19 cellular contexts compared by ENCODE assay signal in genomic region chr2:148613231-148614023, GRCh38. TPM values are rescaled to one million over a fixed set of nuclear protein-coding genes. Genes with fewer than 3 reads are reported as not detected.
DNase-seq lines count a peak whose midpoint lies in the region; ATAC-seq and TF ChIP-seq lines count a peak whose summit lies in the region.
"Had no signal": no experiment of that assay in that cellular context is flagged by ENCODE, and none has a peak within 500 bp of the region (broad histone marks: within the 10 kb centered on the region; RNA-seq: fewer than 3 reads in every experiment).

No MANE protein-coding gene starts in this region.

- no peaks in the 10 kb centered on the region for H3K27me3 ChIP-seq in SK-N-SH (ENCODE audit: insufficient read depth)
- H3K27me3 ChIP-seq in HUES64 (ENCODE audit: insufficient read depth, low read length), result no peaks in the 10 kb centered on the region
- H3K27me3 ChIP-seq: esophagus squamous epithelium, upper lobe of right lung had no signal

- H3K4me3 Mint-ChIP-seq in chondrocyte (ENCODE audit: unreplicated experiment) (no peak overlapping the region), osteocyte (ENCODE audit: unreplicated experiment) (no peak overlapping the region)
- no peak overlapping the region for H3K4me3 Mint-ChIP-seq in activated naive CD4-positive, alpha-beta T cell treated with anti-CD3 and anti-CD28 coated beads for 36 hours
- H3K4me3 Mint-ChIP-seq: immature natural killer cell, nephron had no signal

- H3F3A ChIP-seq in SK-N-SH (replicated peaks; ENCODE audit: insufficient read depth), result peaks cover 4% of the 10 kb centered on the region

- no peaks in the 10 kb centered on the region for H3K36me3 Mint-ChIP-seq in chondrocyte (ENCODE audit: low read depth)
- no peaks in the 10 kb centered on the region for H3K36me3 Mint-ChIP-seq in osteocyte (ENCODE audit: unreplicated experiment)
- H3K36me3 Mint-ChIP-seq in activated naive CD4-positive, alpha-beta T cell treated with anti-CD3 and anti-CD28 coated beads for 36 hours (ENCODE audit: low read depth), result no peaks in the 10 kb centered on the region
- H3K36me3 Mint-ChIP-seq: immature natural killer cell had no signal

- WGBS in SK-N-SH (ENCODE audit: low lambda C conversion rate), result 67% methylated on average over 7 of the region's 7 CpGs
- 93% methylated on average over 7 of the region's 7 CpGs for WGBS in HUES64

- H3K79me2 ChIP-seq in SK-N-SH (ENCODE audit: insufficient read depth), result no peaks in the 10 kb centered on the region

- H3K27me3 Mint-ChIP-seq in chondrocyte (ENCODE audit: low read depth), result no peaks in the 10 kb centered on the region
- no peaks in the 10 kb centered on the region for H3K27me3 Mint-ChIP-seq in osteocyte (ENCODE audit: unreplicated experiment)
- H3K27me3 Mint-ChIP-seq in activated naive CD4-positive, alpha-beta T cell treated with anti-CD3 and anti-CD28 coated beads for 36 hours (ENCODE audit: low read depth), result no peaks in the 10 kb centered on the region

- H3K9me3 ChIP-seq in SK-N-SH, result no peaks in the 10 kb centered on the region
- no peaks in the 10 kb centered on the region for H3K9me3 ChIP-seq in HUES64 (ENCODE audit: insufficient read depth, low read depth, low read length)
- H3K9me3 ChIP-seq: A549, esophagus squamous epithelium, upper lobe of right lung had no signal

- H3K36me3 ChIP-seq in SK-N-SH (replicated peaks in 1 of 2; ENCODE audit: control insufficient read depth in 1 of 2, insufficient read depth in 2 of 2, low read length in 1 of 2) (no peaks in the 10 kb centered on the region), HUES64 (ENCODE audit: insufficient read depth, low read length) (no peaks in the 10 kb centered on the region)
- H3K36me3 ChIP-seq: esophagus squamous epithelium, upper lobe of right lung had no signal

- intact Hi-C loops in activated naive CD4-positive, alpha-beta T cell treated with anti-CD3 and anti-CD28 coated beads for 36 hours (cut with micrococcal nuclease), result loop anchor here (1.0 kb wide), 4 partner anchors 10 to 89 kb away; no protein-coding TSS in a partner anchor

- H3K9me3 Mint-ChIP-seq in chondrocyte (ENCODE audit: low read depth) (no peaks in the 10 kb centered on the region), osteocyte (ENCODE audit: unreplicated experiment) (no peaks in the 10 kb centered on the region)
- no peaks in the 10 kb centered on the region for H3K9me3 Mint-ChIP-seq in activated naive CD4-positive, alpha-beta T cell treated with anti-CD3 and anti-CD28 coated beads for 36 hours
- H3K9me3 Mint-ChIP-seq: HFFc6, immature natural killer cell, nephron had no signal

- TF ChIP-seq RAD21 in SK-N-SH (IDR thresholded peaks at IDR 0.05; ENCODE audit: low read length), result no peak

- H2AFZ ChIP-seq in SK-N-SH (ENCODE audit: low read depth), result no peak overlapping the region

- H3K27ac ChIP-seq in SK-N-SH (ENCODE audit: low read depth in 2 of 2, low read length in 1 of 2) (no peak overlapping the region), HUES64 (ENCODE audit: low read depth, low read length) (peak overlapping the region; percentile 77; the same call in 1 of the 2 replicates)

- no peaks in the 10 kb centered on the region for H3K9me2 ChIP-seq in SK-N-SH

- POLR2A ChIA-PET in SK-N-SH (lab: Yijun Ruan, JAX), result no interaction called here

- H3K27ac Mint-ChIP-seq in chondrocyte (ENCODE audit: unreplicated experiment) (peak overlapping the region; percentile 92), osteocyte (ENCODE audit: unreplicated experiment) (peak overlapping the region; percentile 89)
- no peak overlapping the region for H3K27ac Mint-ChIP-seq in activated naive CD4-positive, alpha-beta T cell treated with anti-CD3 and anti-CD28 coated beads for 36 hours
- H3K27ac Mint-ChIP-seq: immature natural killer cell had no signal

- H3K4me2 ChIP-seq in SK-N-SH, result 0 out of 2 replicates have a peak overlapping the region, but pooled peaks have one; percentile 16

- H4K20me1 ChIP-seq in SK-N-SH (ENCODE audit: insufficient read depth), result no peaks in the 10 kb centered on the region

- CTCF ChIA-PET in SK-N-SH (lab: Yijun Ruan, JAX), result no interaction called here
- CTCF ChIA-PET in activated naive CD4-positive, alpha-beta T cell treated with anti-CD3 and anti-CD28 coated beads for 36 hours (lab: Charles Lee), result interaction anchor here (0.7 to 1.0 kb wide), 3 partner anchors 10 to 365 kb away, joined by 3 to 5 read pairs (median 3); no protein-coding TSS in a partner anchor

- DNase-seq in SK-N-SH (no peak), chondrocyte (ENCODE audit: low spot score) (no peak), osteocyte (ENCODE audit: extremely low spot score, unreplicated experiment) (no peak), Ammon's horn (ENCODE audit: low spot score) (no peak)
- DNase-seq in activated naive CD4-positive, alpha-beta T cell treated with anti-CD3 and anti-CD28 coated beads for 36 hours, result no peak
- no peak for DNase-seq in stimulated activated CD8-positive, alpha-beta memory T cell treated with anti-CD3 and anti-CD28 coated beads, Interleukin-4, amount 100 ng/mL, for 48 hours
- DNase-seq: activated CD4-positive, alpha-beta T cell treated with anti-CD3 and anti-CD28 coated beads for 4 hours; activated T-cell treated with anti-CD3 and anti-CD28 coated beads, Interleukin-2, amount 50 U/mL, for 1 hour; DMS79 treated with DMSO at 0.1 percent for 48 hours; esophagus squamous epithelium; HFFc6; immature natural killer cell; NCI-H1694 treated with DMSO at 0.1 percent for 48 hours; NCI-H446 treated with DMSO at 0.1 percent for 48 hours; upper lobe of right lung had no signal

- TF ChIP-seq CTCF in SK-N-SH (IDR thresholded peaks at IDR 0.05), result no peak
- TF ChIP-seq CTCF in chondrocyte (IDR thresholded peaks at IDR 0.05), result no peak
- no peak for TF ChIP-seq CTCF in osteocyte (IDR thresholded peaks at IDR 0.05)

- no peak for TF ChIP-seq EP300 in SK-N-SH (IDR thresholded peaks at IDR 0.05; ENCODE audit: borderline replicate concordance in 1 of 2, low read depth in 1 of 2, low read length in 1 of 2)

- H3K4me3 ChIP-seq in SK-N-SH (ENCODE audit: low read depth in 2 of 2, low read length in 1 of 2) (no peak overlapping the region), HUES64 (ENCODE audit: low read length) (no peak overlapping the region)
- H3K4me3 ChIP-seq: A549, esophagus squamous epithelium, upper lobe of right lung had no signal

- H3K9ac ChIP-seq in SK-N-SH (no peak overlapping the region), HUES64 (ENCODE audit: low read depth, low read length) (no peak overlapping the region)

- H3K4me1 Mint-ChIP-seq in chondrocyte (ENCODE audit: low read depth) (peaks cover 28% of the 10 kb centered on the region), osteocyte (ENCODE audit: unreplicated experiment) (peaks cover 29% of the 10 kb centered on the region)
- H3K4me1 Mint-ChIP-seq in activated naive CD4-positive, alpha-beta T cell treated with anti-CD3 and anti-CD28 coated beads for 36 hours (ENCODE audit: low read depth), result peaks cover 11% of the 10 kb centered on the region
- H3K4me1 Mint-ChIP-seq: immature natural killer cell had no signal

- H3K4me1 ChIP-seq in SK-N-SH (ENCODE audit: control insufficient read depth in 1 of 2, insufficient read depth in 2 of 2, low read depth in 1 of 2, low read length in 1 of 2), result peaks cover 4 to 19% of the 10 kb centered on the region in 2 experiments; a peak in 2 of 4 replicates
- H3K4me1 ChIP-seq in HUES64 (ENCODE audit: insufficient read depth, low read length), result peaks cover 32% of the 10 kb centered on the region

- no peak for ATAC-seq in SK-N-SH treated with all-trans-retinoic acid at 6 μM for 48 hours
- ATAC-seq: A549 had no signal

TF ChIP-seq in SK-N-SH, 30 proteins besides CTCF, POLR2A, EP300 and RAD21:
- no peak for TF ChIP-seq GABPA (IDR thresholded peaks at IDR 0.05; ENCODE audit: low read depth)
- TF ChIP-seq TEAD4 (IDR thresholded peaks at IDR 0.05; ENCODE audit: borderline replicate concordance, insufficient read depth), result no peak

TF ChIP-seq in SK-N-SH treated with all-trans-retinoic acid at 6 μM for 48 hours, 23 proteins besides CTCF, POLR2A, EP300 and RAD21 (continues in another document):
- TF ChIP-seq RARB (CRISPR knock-in tag; IDR thresholded peaks at IDR 0.05) (no peak), ISL1 (CRISPR knock-in tag; IDR thresholded peaks at IDR 0.05) (no peak), ARNTL (CRISPR knock-in tag; IDR thresholded peaks at IDR 0.05; ENCODE audit: borderline replicate concordance, low read depth) (no peak), PATZ1 (CRISPR knock-in tag; IDR thresholded peaks at IDR 0.05; ENCODE audit: borderline replicate concordance) (no peak), ZNF70 (CRISPR knock-in tag; IDR thresholded peaks at IDR 0.05) (no peak), CSDC2 (CRISPR knock-in tag; IDR thresholded peaks at IDR 0.05) (no peak), ESRRG (CRISPR knock-in tag; IDR thresholded peaks at IDR 0.05) (no peak)

RNA-seq across cellular contexts. Expression of gene EPC2, which starts 31.1 kb away (rescaled TPM):
- polyA plus RNA-seq in SK-N-SH (2012; rRNA removed), result 8.8 and 13.4 TPM in 2 replicates
- 12.3 and 12.7 TPM in 2 replicates for polyA plus RNA-seq in SK-N-SH (2012; cell fraction: cytosol; rRNA removed)
- polyA plus RNA-seq in SK-N-SH (2012; cell fraction: nucleus; rRNA removed), result 4.2 and 12.6 TPM in 2 replicates
- polyA plus RNA-seq in HUES64 (2013, experiment 1 of 2), result 17.9 TPM
- polyA plus RNA-seq in HUES64 (2013, experiment 2 of 2), result 19.1 TPM
- total RNA-seq in chondrocyte (23.2 to 29.3 TPM (median 23.8 TPM) in 3 replicates), osteocyte (38.3 and 39.2 TPM in 2 replicates)
- 10 to 100 TPM; 22.8 to 24.0 TPM for total RNA-seq in activated naive CD4-positive, alpha-beta T cell treated with anti-CD3 and anti-CD28 coated beads for 36 hours
